Comparison of ENCODE assay signal across 7 cellular contexts in the genomic region with DNA sequence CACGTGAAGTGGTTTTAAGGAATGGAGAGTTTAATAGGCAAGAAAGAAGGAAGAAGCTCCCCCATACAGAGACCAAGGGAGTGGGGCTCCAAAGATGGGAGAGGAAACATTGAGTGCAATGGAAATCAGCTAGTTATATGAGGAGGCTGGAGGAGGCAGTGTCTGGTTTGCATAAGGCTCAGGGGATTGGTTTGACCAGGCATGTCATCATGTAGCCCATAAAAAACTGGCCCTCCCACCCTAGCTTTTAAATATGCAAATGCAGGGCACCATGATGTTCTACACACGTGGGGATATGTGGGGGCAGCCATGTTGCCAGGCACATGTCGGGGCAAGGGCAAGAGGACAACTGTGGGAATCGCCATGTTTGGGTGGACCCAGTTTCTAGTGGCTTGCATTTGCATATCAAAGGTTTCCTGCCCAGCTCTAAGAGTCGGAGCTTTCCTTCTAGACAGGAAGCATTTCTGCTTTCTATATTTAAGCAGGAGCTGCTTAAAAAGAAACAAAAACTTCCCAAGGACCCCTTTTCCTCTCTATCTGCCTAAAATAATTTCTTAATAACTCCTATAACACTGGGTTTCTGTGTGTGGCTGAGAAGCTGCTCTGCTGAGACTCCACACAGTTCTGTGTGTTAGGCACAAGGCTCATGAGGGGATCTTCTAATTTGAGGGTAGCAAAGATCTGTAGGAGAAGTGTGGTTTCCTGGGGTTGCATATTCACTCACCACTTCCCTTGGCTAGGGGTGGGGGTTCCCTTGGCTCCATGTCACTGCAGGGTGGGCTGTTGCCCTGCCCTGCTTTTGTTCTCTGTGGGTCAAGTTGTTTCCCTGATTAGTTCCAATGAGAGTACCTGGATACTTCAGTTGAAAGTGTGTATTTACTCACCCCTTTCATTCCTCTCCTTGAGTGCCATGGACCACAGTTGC.
DNase-seq lines count a peak whose midpoint lies in the region; ATAC-seq and TF ChIP-seq lines count a peak whose summit lies in the region.

No MANE protein-coding gene starts in this region.

- CTCF ChIA-PET in activated CD8-positive, alpha-beta T cell treated with anti-CD3 and anti-CD28 coated beads, Interleukin-2, amount 10 ng/mL, durations not matched to agents 7 days and 5 days (lab: Charles Lee), result interaction anchor here (0.9 kb wide), 1 partner anchor 240 kb away, joined by 3 read pairs; no protein-coding TSS in a partner anchor
- CTCF ChIA-PET in PC-3 (lab: Charles Lee), result no interaction called here

- H3K36me3 Mint-ChIP-seq in activated CD8-positive, alpha-beta T cell treated with anti-CD3 and anti-CD28 coated beads, Interleukin-2, amount 10 ng/mL, durations not matched to agents 7 days and 5 days (ENCODE audit: low read depth), result peaks cover 57% of the 10 kb centered on the region
- H3K36me3 Mint-ChIP-seq in stimulated activated memory B cell treated with anti-CD40 and anti-IgM and Interleukin-4, amounts not matched to agents 10 μg/mL and 1 μg/mL and 100 μg/mL, for 72 hours, result no peaks in the 10 kb centered on the region

- H3K27me3 ChIP-seq in HL-60 (ENCODE audit: insufficient read depth, poor library complexity, severe bottlenecking) (no peaks in the 10 kb centered on the region), aorta (ENCODE audit: control insufficient read depth in 1 of 2, insufficient read depth in 2 of 2, low read length in 1 of 2) (no peaks in the 10 kb centered on the region), PC-3 (ENCODE audit: low read length) (no peaks in the 10 kb centered on the region)

- 62 to 67% methylated on average over 5 of the region's 5 CpGs for WGBS in aorta, 2 donors

- H3K9me3 Mint-ChIP-seq in activated CD8-positive, alpha-beta T cell treated with anti-CD3 and anti-CD28 coated beads, Interleukin-2, amount 10 ng/mL, durations not matched to agents 7 days and 5 days (ENCODE audit: insufficient read depth), result peaks cover 9% of the 10 kb centered on the region
- H3K9me3 Mint-ChIP-seq in stimulated activated memory B cell treated with anti-CD40 and anti-IgM and Interleukin-4, amounts not matched to agents 10 μg/mL and 1 μg/mL and 100 μg/mL, for 72 hours, result peaks cover 6% of the 10 kb centered on the region

- H2AFZ ChIP-seq in PC-3 (ENCODE audit: low read length), result no peak overlapping the region

- no peaks in the 10 kb centered on the region for H3K9me2 ChIP-seq in PC-3 (replicated peaks; ENCODE audit: low read length)

- POLR2A ChIA-PET in activated CD8-positive, alpha-beta T cell treated with anti-CD3 and anti-CD28 coated beads, Interleukin-2, amount 10 ng/mL, durations not matched to agents 7 days and 5 days (lab: Charles Lee), result interaction anchor here (0.6 kb wide), 1 partner anchor 62 kb away, joined by 3 read pairs; no protein-coding TSS in a partner anchor
- POLR2A ChIA-PET in PC-3 (lab: Charles Lee; ENCODE audit: unreplicated experiment), result no interaction called here

- H3K4me3 ChIP-seq in HL-60 (replicated peaks; ENCODE audit: insufficient read depth, low read length) (peak overlapping the region; percentile 3), aorta (ENCODE audit: low read length in 2 of 2) (no peak overlapping the region), PC-3 (ENCODE audit: low read length) (no peak overlapping the region)

- TF ChIP-seq CTCF in HL-60 (IDR thresholded peaks at IDR 0.05; ENCODE audit: insufficient read depth, low read length), result no peak
- no peak for TF ChIP-seq CTCF in PC-3 (conservative IDR thresholded peaks at IDR 0.05; ENCODE audit: low read depth, low read length)

- peak overlapping the region; percentile 65 for H3K4me3 Mint-ChIP-seq in activated CD8-positive, alpha-beta T cell treated with anti-CD3 and anti-CD28 coated beads, Interleukin-2, amount 10 ng/mL, durations not matched to agents 7 days and 5 days
- peak overlapping the region; percentile 30 for H3K4me3 Mint-ChIP-seq in stimulated activated memory B cell treated with anti-CD40 and anti-IgM and Interleukin-4, amounts not matched to agents 10 μg/mL and 1 μg/mL and 100 μg/mL, for 72 hours

- intact Hi-C loops in aorta (cut with DNase I), result no loop called here
- intact Hi-C loops in PC-3 (cut with micrococcal nuclease), result no loop called here

- peak; percentile 79 for ATAC-seq in GM19463 (IDR thresholded peaks at IDR 0.05; ENCODE audit: unreplicated experiment)
- ATAC-seq in activated CD8-positive, alpha-beta T cell treated with anti-CD3 and anti-CD28 coated beads, Interleukin-2, amount 10 ng/mL, durations not matched to agents 7 days and 5 days, result peak; percentile 87
- ATAC-seq in stimulated activated memory B cell treated with anti-CD40 and anti-IgM and Interleukin-4, amounts not matched to agents 10 μg/mL and 1 μg/mL and 100 μg/mL, for 72 hours, result peak; percentile 70
- ATAC-seq in aorta (ENCODE audit: low FRiP score), result no peak
- no peak for ATAC-seq in PC-3

- H3K4me1 Mint-ChIP-seq in activated CD8-positive, alpha-beta T cell treated with anti-CD3 and anti-CD28 coated beads, Interleukin-2, amount 10 ng/mL, durations not matched to agents 7 days and 5 days (ENCODE audit: low read depth), result peaks cover 64% of the 10 kb centered on the region
- peaks cover 61% of the 10 kb centered on the region for H3K4me1 Mint-ChIP-seq in stimulated activated memory B cell treated with anti-CD40 and anti-IgM and Interleukin-4, amounts not matched to agents 10 μg/mL and 1 μg/mL and 100 μg/mL, for 72 hours

- H3F3A ChIP-seq in PC-3 (ENCODE audit: low read length, unreplicated experiment), result no peaks in the 10 kb centered on the region

- H4K20me1 ChIP-seq in PC-3 (ENCODE audit: low read length), result no peaks in the 10 kb centered on the region

- H3K4me2 ChIP-seq in PC-3 (ENCODE audit: low read length), result no peak overlapping the region

- H3K27ac Mint-ChIP-seq in activated CD8-positive, alpha-beta T cell treated with anti-CD3 and anti-CD28 coated beads, Interleukin-2, amount 10 ng/mL, durations not matched to agents 7 days and 5 days, result peak overlapping the region; percentile 92
- H3K27ac Mint-ChIP-seq in stimulated activated memory B cell treated with anti-CD40 and anti-IgM and Interleukin-4, amounts not matched to agents 10 μg/mL and 1 μg/mL and 100 μg/mL, for 72 hours, result peak overlapping the region; percentile 65

- H3K79me2 ChIP-seq in PC-3 (ENCODE audit: low read length), result no peaks in the 10 kb centered on the region

- peak; percentile 41 to 82 for DNase-seq in HL-60 (ENCODE audit: low read depth in 1 of 2, low spot score in 1 of 2)
- DNase-seq in activated CD8-positive, alpha-beta T cell treated with anti-CD3 and anti-CD28 coated beads, Interleukin-2, amount 10 ng/mL, durations not matched to agents 7 days and 5 days, result peak; percentile 85
- DNase-seq in AML-193 (lab: John Stamatoyannopoulos, UW), result no peak
- DNase-seq in aorta, result no peak
- DNase-seq in PC-3, result no peak

- H3K9ac ChIP-seq in PC-3 (ENCODE audit: low read length), result no peak overlapping the region

- no peaks in the 10 kb centered on the region for H3K9me3 ChIP-seq in aorta (ENCODE audit: control insufficient read depth, low read length)
- no peaks in the 10 kb centered on the region for H3K9me3 ChIP-seq in PC-3 (ENCODE audit: low read length)

- no peaks in the 10 kb centered on the region for H3K4me1 ChIP-seq in aorta (ENCODE audit: control insufficient read depth in 1 of 2, insufficient read depth in 2 of 2, low read length in 2 of 2)
- no peaks in the 10 kb centered on the region for H3K4me1 ChIP-seq in PC-3 (ENCODE audit: insufficient read depth, low read length)

- H3K27me3 Mint-ChIP-seq in activated CD8-positive, alpha-beta T cell treated with anti-CD3 and anti-CD28 coated beads, Interleukin-2, amount 10 ng/mL, durations not matched to agents 7 days and 5 days (ENCODE audit: low read depth), result no peaks in the 10 kb centered on the region
- no peaks in the 10 kb centered on the region for H3K27me3 Mint-ChIP-seq in stimulated activated memory B cell treated with anti-CD40 and anti-IgM and Interleukin-4, amounts not matched to agents 10 μg/mL and 1 μg/mL and 100 μg/mL, for 72 hours

- H3K27ac ChIP-seq in HL-60 (replicated peaks) (peak overlapping the region; percentile 84), aorta (ENCODE audit: low read depth in 1 of 2, low read length in 2 of 2) (no peak overlapping the region), PC-3 (ENCODE audit: low read length) (no peak overlapping the region)

- H3K36me3 ChIP-seq in aorta (ENCODE audit: control insufficient read depth in 1 of 2, insufficient read depth in 2 of 2, low read length in 1 of 2) (no peaks in the 10 kb centered on the region), PC-3 (ENCODE audit: low read depth, low read length) (no peaks in the 10 kb centered on the region)

- BruUV-seq in PC-3 (replicated peaks; lab: Mats Ljungman, UMichigan), result no TSS peak

Comparison
In these comparisons a context has a peak if more than half of its experiments do, and no peak if none do; other contexts are left out.
1. ATAC-seq: peak in GM19463 (single experiment), activated CD8-positive, alpha-beta T cell treated with anti-CD3 and anti-CD28 coated beads, Interleukin-2, amount 10 ng/mL, durations not matched to agents 7 days and 5 days (single experiment) and stimulated activated memory B cell treated with anti-CD40 and anti-IgM and Interleukin-4, amounts not matched to agents 10 μg/mL and 1 μg/mL and 100 μg/mL, for 72 hours (single experiment); none in aorta (single experiment) and PC-3 (single experiment).
2. DNase-seq: peak in HL-60 (2 of 2) and activated CD8-positive, alpha-beta T cell treated with anti-CD3 and anti-CD28 coated beads, Interleukin-2, amount 10 ng/mL, durations not matched to agents 7 days and 5 days (single experiment); none in AML-193 (0 of 2), aorta (0 of 2) and PC-3 (single experiment).